ENCODE assay signal across 8 cellular contexts in the genomic region with DNA sequence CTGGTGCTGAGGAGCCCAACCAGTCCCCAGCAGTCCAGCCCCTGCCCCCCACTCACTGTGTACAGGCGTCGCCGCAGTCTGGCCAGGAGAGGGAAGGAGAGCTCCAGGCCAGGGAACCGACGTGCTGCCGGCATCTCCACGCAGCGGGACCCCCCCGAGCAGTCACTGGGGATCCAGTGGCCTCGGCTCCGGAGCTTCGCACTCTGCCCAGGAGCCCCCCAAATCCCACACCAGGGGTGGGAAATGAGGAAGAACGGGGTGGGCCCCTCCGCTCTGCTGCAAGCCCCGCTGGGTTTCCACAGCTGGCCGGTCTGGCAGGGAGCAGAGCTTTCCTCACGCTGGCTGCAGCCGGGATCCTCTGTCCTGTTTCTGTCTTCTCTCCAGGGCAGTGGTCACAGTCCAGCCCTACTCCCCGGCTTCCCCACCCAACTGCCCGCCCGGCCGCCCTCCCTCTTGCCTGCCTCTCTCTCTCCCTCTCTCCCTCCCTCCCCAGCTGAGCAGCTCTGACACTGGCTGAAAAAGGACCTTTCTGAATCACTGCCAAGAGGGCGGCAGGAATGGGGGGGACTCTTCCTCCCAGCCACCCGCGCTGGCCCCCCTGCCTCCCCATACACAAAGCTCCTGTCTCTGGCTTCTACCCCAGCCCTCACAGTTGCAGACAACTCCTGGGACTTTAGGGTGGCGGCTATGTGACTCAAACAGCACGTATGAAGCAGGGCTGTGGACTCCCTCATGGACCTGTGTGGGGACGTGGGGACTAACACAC. TPM values are rescaled to one million over a fixed set of nuclear protein-coding genes. Genes with fewer than 3 reads are reported as not detected.
A peak's percentile ranks its signal among the peaks of the same experiment; 100 is the strongest.
DNase-seq lines count a peak whose midpoint lies in the region; ATAC-seq and TF ChIP-seq lines count a peak whose summit lies in the region.
"Had no signal": no experiment of that assay in that cellular context is flagged by ENCODE, and none has a peak within 500 bp of the region (broad histone marks: within the 10 kb centered on the region; RNA-seq: fewer than 3 reads in every experiment).

No MANE protein-coding gene starts in this region.

- ATAC-seq in upper lobe of right lung (peak; percentile 41), omental fat pad (ENCODE audit: low FRiP score) (no peak)

- H3K4me1 ChIP-seq in endocrine pancreas (ENCODE audit: control insufficient read depth, insufficient read depth, low read length) = no peaks in the 10 kb centered on the region
- H3K4me1 ChIP-seq in upper lobe of right lung = peaks cover 49% of the 10 kb centered on the region

- H3K9ac ChIP-seq in endocrine pancreas (ENCODE audit: control insufficient read depth, insufficient read depth, low read length) = peak overlapping the region; percentile 60

- H3K9me3 ChIP-seq in endocrine pancreas (ENCODE audit: control insufficient read depth, low read length) (no peaks in the 10 kb centered on the region), upper lobe of right lung (no peaks in the 10 kb centered on the region)

- H3K27me3 ChIP-seq in endocrine pancreas (ENCODE audit: control insufficient read depth, insufficient read depth, low read length) (no peaks in the 10 kb centered on the region), upper lobe of right lung (no peaks in the 10 kb centered on the region)

- H3K36me3 ChIP-seq in endocrine pancreas (ENCODE audit: control insufficient read depth, insufficient read depth, low read length) = no peaks in the 10 kb centered on the region
- H3K36me3 ChIP-seq in upper lobe of right lung = no peaks in the 10 kb centered on the region

- no peak overlapping the region for H3K4me3 ChIP-seq in endocrine pancreas (ENCODE audit: control insufficient read depth, insufficient read depth, low read length)
- peak overlapping the region; percentile 34 for H3K4me3 ChIP-seq in upper lobe of right lung

- intact Hi-C loops in upper lobe of right lung (cut with DNase I) = no loop called here

- TF ChIP-seq CTCF in upper lobe of right lung (IDR thresholded peaks at IDR 0.05) (no peak), omental fat pad (IDR thresholded peaks at IDR 0.05) (no peak)

- peak overlapping the region; percentile 30 for H3K27ac ChIP-seq in upper lobe of right lung

- DNase-seq in NCI-H2196 (lab: John Stamatoyannopoulos, UW; ENCODE audit: unreplicated experiment) (peak; percentile 90), midbrain (lab: John Stamatoyannopoulos, UW) (peak; percentile 91), upper lobe of right lung (no peak), SIG-M5 treated with dmso at 0.1 percent for 504 hours (lab: John Stamatoyannopoulos, UW; ENCODE audit: unreplicated experiment) (no peak), omental fat pad (ENCODE audit: low spot score) (no peak)
- DNase-seq in activated CD4-positive, alpha-beta T cell treated with anti-CD3 and anti-CD28 coated beads for 48 hours = no peak
- DNase-seq: SHP77 had no signal

RNA-seq across cellular contexts. Expression of a gene that starts 15.8 kb away (rescaled TPM):
- 58.8 TPM for total RNA-seq in upper lobe of right lung
- total RNA-seq in omental fat pad = 10 to 100 TPM; 12.6 to 26.6 (median 15.6) TPM

Comparison
In these comparisons a context has a peak if more than half of its experiments do, and no peak if none do; other contexts are left out.
1. DNase-seq: peak in NCI-H2196 (single experiment) and midbrain (single experiment); none in upper lobe of right lung (single experiment), SIG-M5 treated with dmso at 0.1 percent for 504 hours (single experiment), activated CD4-positive, alpha-beta T cell treated with anti-CD3 and anti-CD28 coated beads for 48 hours (single experiment) and omental fat pad (single experiment).